Comparison of ENCODE assay signal across 15 cellular contexts in genomic region chr18:11992096-11992785, GRCh38.
"Had no signal": no experiment of that assay in that cellular context is flagged by ENCODE, and none has a peak within 500 bp of the region (broad histone marks: within the 10 kb centered on the region; RNA-seq: fewer than 3 reads in every experiment).

No MANE protein-coding gene starts in this region.

- H3K9me3 ChIP-seq: colonic mucosa, right atrium auricular region had no signal

- H3K4me3 ChIP-seq: colonic mucosa, right atrium auricular region had no signal

- H3K27me3 ChIP-seq: colonic mucosa, right atrium auricular region had no signal

- H3K9ac ChIP-seq: parathyroid adenoma had no signal

- ATAC-seq: activated CD8-positive, alpha-beta T cell treated with anti-CD3 and anti-CD28 coated beads, Interleukin-2, amount 10 ng/mL, durations not matched to agents 7 days and 5 days; activated naive CD8-positive, alpha-beta T cell treated with anti-CD3 and anti-CD28 coated beads, Interleukin-2, amount 50 U/mL, for 24 hours; left cardiac atrium; stimulated activated naive B cell treated with anti-CD40 and anti-IgM and Interleukin-4, amounts not matched to agents 10 μg/mL and 1 μg/mL and 100 μg/mL, for 72 hours had no signal

- DNase-seq: activated CD4-positive, alpha-beta T cell treated with anti-CD3 and anti-CD28 coated beads for 48 hours; activated CD8-positive, alpha-beta memory T cell treated with anti-CD3 and anti-CD28 coated beads, Interleukin-2, amount 50 U/mL, for 48 hours; activated CD8-positive, alpha-beta T cell treated with anti-CD3 and anti-CD28 coated beads, Interleukin-2, amount 10 ng/mL, durations not matched to agents 7 days and 5 days; activated naive CD4-positive, alpha-beta T cell treated with Interleukin-2 at 50 U/mL for 16 hours; activated naive CD8-positive, alpha-beta T cell treated with anti-CD3 and anti-CD28 coated beads, Interleukin-2, amount 50 U/mL, for 24 hours; caudate nucleus; colonic mucosa; effector CD8-positive, alpha-beta T cell; hypothalamus; left cardiac atrium; stimulated activated CD4-positive, alpha-beta T cell treated with anti-CD3 and anti-CD28 coated beads, Interleukin-1b, Interleukin-23, amount 100 ng/mL, for 48 hours; stimulated activated naive B cell treated with anti-CD40 and anti-IgM and Interleukin-4, amounts not matched to agents 10 μg/mL and 1 μg/mL and 100 μg/mL, for 72 hours; trophoblast cell had no signal

- H3K36me3 ChIP-seq: colonic mucosa, right atrium auricular region had no signal

- H2AFZ ChIP-seq: parathyroid adenoma had no signal

- H3K27ac ChIP-seq: colonic mucosa, parathyroid adenoma, right atrium auricular region had no signal
